In the genomic region with DNA sequence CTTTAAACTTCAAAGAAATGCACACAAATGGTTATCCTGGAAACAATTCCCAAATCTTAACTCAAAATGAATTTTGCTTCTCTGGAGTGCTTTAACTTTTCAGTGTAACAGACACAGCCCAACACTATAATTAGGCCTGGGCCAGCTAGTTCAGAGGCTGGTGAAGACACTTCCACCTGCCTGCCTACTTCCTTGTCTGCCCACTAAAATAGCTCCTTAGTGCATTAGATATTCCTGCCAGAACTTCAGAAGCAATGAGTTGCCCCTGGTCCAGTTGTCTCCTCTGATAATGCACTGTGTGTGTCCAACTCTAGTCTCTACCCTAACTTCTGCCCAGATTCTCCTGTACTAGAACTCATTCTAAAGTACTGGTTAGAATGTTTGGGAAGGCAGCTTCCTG, we compare ENCODE assay signal across 22 cellular contexts.
"Had no signal": no experiment of that assay in that cellular context is flagged by ENCODE, and none has a peak within 500 bp of the region (broad histone marks: within the 10 kb centered on the region; RNA-seq: fewer than 3 reads in every experiment).

No MANE protein-coding gene starts in this region.

- ATAC-seq: activated CD8-positive, alpha-beta memory T cell treated with anti-CD3 and anti-CD28 coated beads, Interleukin-2, amount 10 ng/mL, durations not matched to agents 7 days and 5 days; natural killer cell treated with Interleukin-12 subunit alpha and Interleukin-12 subunit beta and Interleukin-15 and Interleukin-18, amount 100 ng/mL, for 72 hours had no signal

- H3K4me1 Mint-ChIP-seq: activated B cell treated with CpG ODN at 0.5 μM for 24 hours had no signal

- H3K4me1 ChIP-seq: esophagus squamous epithelium, left lung, parathyroid adenoma, thyroid gland had no signal

- H2AFZ ChIP-seq: parathyroid adenoma had no signal

- H3K27me3 Mint-ChIP-seq: activated CD8-positive, alpha-beta memory T cell treated with anti-CD3 and anti-CD28 coated beads, Interleukin-2, amount 10 ng/mL, durations not matched to agents 7 days and 5 days had no signal

- H3K9me3 ChIP-seq: esophagus squamous epithelium, left lung, neutrophil, thyroid gland had no signal

- H3K79me2 ChIP-seq: parathyroid adenoma had no signal

- H3K27me3 ChIP-seq: cardiac muscle cell, esophagus squamous epithelium, left lung, neutrophil, thyroid gland had no signal

- DNase-seq: activated B cell treated with CpG ODN at 0.5 μM for 24 hours; activated CD4-positive, alpha-beta memory T cell treated with anti-CD3 and anti-CD28 coated beads, Interleukin-2, amount 10 ng/mL, durations not matched to agents 7 days and 5 days; activated CD4-positive, alpha-beta T cell treated with anti-CD3 and anti-CD28 coated beads for 48 hours; activated CD8-positive, alpha-beta memory T cell treated with anti-CD3 and anti-CD28 coated beads, Interleukin-2, amount 10 ng/mL, durations not matched to agents 7 days and 5 days; amniotic stem cell; dermis blood vessel endothelial cell; effector memory CD4-positive, alpha-beta T cell; esophagus squamous epithelium; foreskin fibroblast; hippocampal formation; left lung; mesendoderm; stimulated activated CD4-positive, alpha-beta T cell treated with anti-CD3 and anti-CD28 coated beads, Interleukin-12 subunit alpha, Interleukin-12 subunit beta, amount 100 ng/mL, for 4 hours; stimulated activated CD4-positive, alpha-beta T cell treated with anti-CD3 and anti-CD28 coated beads, Interleukin-1b, Interleukin-23, amount 100 ng/mL, for 48 hours; stimulated activated CD8-positive, alpha-beta memory T cell treated with anti-CD3 and anti-CD28 coated beads, Interleukin-4, amount 100 ng/mL, for 48 hours; stimulated activated naive CD4-positive, alpha-beta T cell treated with Interleukin-2 at 50 U/mL for 16 hours; thyroid gland had no signal

- H3K36me3 Mint-ChIP-seq: activated CD8-positive, alpha-beta memory T cell treated with anti-CD3 and anti-CD28 coated beads, Interleukin-2, amount 10 ng/mL, durations not matched to agents 7 days and 5 days; activated naive CD8-positive, alpha-beta T cell; natural killer cell treated with Interleukin-12 subunit alpha and Interleukin-12 subunit beta and Interleukin-15 and Interleukin-18, amount 100 ng/mL, for 72 hours had no signal

- H3K4me3 Mint-ChIP-seq: activated B cell treated with CpG ODN at 0.5 μM for 24 hours; activated CD4-positive, alpha-beta memory T cell treated with anti-CD3 and anti-CD28 coated beads, Interleukin-2, amount 10 ng/mL, durations not matched to agents 7 days and 5 days; activated CD8-positive, alpha-beta memory T cell treated with anti-CD3 and anti-CD28 coated beads, Interleukin-2, amount 10 ng/mL, durations not matched to agents 7 days and 5 days; activated naive CD8-positive, alpha-beta T cell; natural killer cell treated with Interleukin-12 subunit alpha and Interleukin-12 subunit beta and Interleukin-15 and Interleukin-18, amount 100 ng/mL, for 72 hours had no signal

- H3K4me3 ChIP-seq: cardiac muscle cell, left lung, thyroid gland had no signal

- H3K9me3 Mint-ChIP-seq: activated CD4-positive, alpha-beta memory T cell treated with anti-CD3 and anti-CD28 coated beads, Interleukin-2, amount 10 ng/mL, durations not matched to agents 7 days and 5 days; natural killer cell treated with Interleukin-12 subunit alpha and Interleukin-12 subunit beta and Interleukin-15 and Interleukin-18, amount 100 ng/mL, for 72 hours had no signal

- H3K27ac ChIP-seq: cardiac muscle cell, left lung, neutrophil, parathyroid adenoma, thyroid gland had no signal

- H3K36me3 ChIP-seq: cardiac muscle cell, esophagus squamous epithelium, left lung, neutrophil, thyroid gland had no signal

- H3K9ac ChIP-seq: parathyroid adenoma had no signal

- H3K27ac Mint-ChIP-seq: activated B cell treated with CpG ODN at 0.5 μM for 24 hours; activated CD4-positive, alpha-beta memory T cell treated with anti-CD3 and anti-CD28 coated beads, Interleukin-2, amount 10 ng/mL, durations not matched to agents 7 days and 5 days; activated CD8-positive, alpha-beta memory T cell treated with anti-CD3 and anti-CD28 coated beads, Interleukin-2, amount 10 ng/mL, durations not matched to agents 7 days and 5 days; activated naive CD8-positive, alpha-beta T cell; natural killer cell treated with Interleukin-12 subunit alpha and Interleukin-12 subunit beta and Interleukin-15 and Interleukin-18, amount 100 ng/mL, for 72 hours had no signal
